In genomic region chr7:100093054-100093453, GRCh38 we compare ENCODE assay signal across 8 cellular contexts. TPM values are rescaled to one million over a fixed set of nuclear protein-coding genes. Genes with fewer than 3 reads are reported as not detected.
DNase-seq lines count a peak whose midpoint lies in the region.
"Had no signal": no experiment of that assay in that cellular context is flagged by ENCODE, and none has a peak within 500 bp of the region (broad histone marks: within the 10 kb centered on the region; RNA-seq: fewer than 3 reads in every experiment).

No MANE protein-coding gene starts in this region.

- no peak overlapping the region for H3K4me3 ChIP-seq in HUES48 (ENCODE audit: low read depth, low read length)

- H3K9ac ChIP-seq in HUES48 (ENCODE audit: low read depth, low read length) = no peak overlapping the region

- H3K36me3 Mint-ChIP-seq in activated CD4-positive, alpha-beta memory T cell treated with anti-CD3 and anti-CD28 coated beads for 36 hours = peaks cover 63% of the 10 kb centered on the region

- no peaks in the 10 kb centered on the region for H3K9me3 Mint-ChIP-seq in activated CD4-positive, alpha-beta memory T cell treated with anti-CD3 and anti-CD28 coated beads for 36 hours
- H3K9me3 Mint-ChIP-seq: stimulated activated naive CD8-positive, alpha-beta T cell treated with anti-CD3 and anti-CD28 coated beads, Interleukin-15, amount 100 ng/mL, for 72 hours; T-cell had no signal

- peaks cover 77% of the 10 kb centered on the region for H3K36me3 ChIP-seq in HUES48 (ENCODE audit: control insufficient read depth, insufficient read depth, low read length)

- H3K4me1 Mint-ChIP-seq in activated CD4-positive, alpha-beta memory T cell treated with anti-CD3 and anti-CD28 coated beads for 36 hours (ENCODE audit: low read depth) = peaks cover 53% of the 10 kb centered on the region

- H3K27ac Mint-ChIP-seq in activated CD4-positive, alpha-beta memory T cell treated with anti-CD3 and anti-CD28 coated beads for 36 hours = no peak overlapping the region

- intact Hi-C loops in activated CD4-positive, alpha-beta memory T cell treated with anti-CD3 and anti-CD28 coated beads for 36 hours (cut with micrococcal nuclease) = no loop called here

- H3K4me1 ChIP-seq in HUES48 (ENCODE audit: control insufficient read depth, insufficient read depth, low read length) = peaks cover 5% of the 10 kb centered on the region; the same call in 1 of the 2 replicates

- POLR2A ChIA-PET in activated CD4-positive, alpha-beta memory T cell treated with anti-CD3 and anti-CD28 coated beads for 36 hours (lab: Charles Lee) = no interaction called here

- peak overlapping the region; percentile 46 for H3K27ac ChIP-seq in HUES48 (ENCODE audit: low read depth, low read length)

- H3K27me3 ChIP-seq in HUES48 (ENCODE audit: control insufficient read depth, insufficient read depth, low read length) = no peaks in the 10 kb centered on the region

- CTCF ChIA-PET in activated CD4-positive, alpha-beta memory T cell treated with anti-CD3 and anti-CD28 coated beads for 36 hours (lab: Charles Lee) = no interaction called here

- no peak overlapping the region for H3K4me3 Mint-ChIP-seq in activated CD4-positive, alpha-beta memory T cell treated with anti-CD3 and anti-CD28 coated beads for 36 hours
- H3K4me3 Mint-ChIP-seq: naive thymus-derived CD4-positive, alpha-beta T cell; T-cell had no signal

- DNase-seq in islet precursor cell (peak; percentile 44), NCI-H187 treated with DMSO at 0.1 percent for 48 hours (lab: John Stamatoyannopoulos, UW) (no peak)
- DNase-seq in activated CD4-positive, alpha-beta memory T cell treated with anti-CD3 and anti-CD28 coated beads for 36 hours = no peak
- DNase-seq: naive thymus-derived CD4-positive, alpha-beta T cell; NCI-H1048; stimulated activated naive CD8-positive, alpha-beta T cell treated with anti-CD3 and anti-CD28 coated beads, Interleukin-15, amount 100 ng/mL, for 72 hours; T-cell had no signal

- H3K9me3 ChIP-seq in HUES48 (ENCODE audit: control insufficient read depth, insufficient read depth, low read length) = no peaks in the 10 kb centered on the region

- no peaks in the 10 kb centered on the region for H3K27me3 Mint-ChIP-seq in activated CD4-positive, alpha-beta memory T cell treated with anti-CD3 and anti-CD28 coated beads for 36 hours
- H3K27me3 Mint-ChIP-seq: naive thymus-derived CD4-positive, alpha-beta T cell; stimulated activated naive CD8-positive, alpha-beta T cell treated with anti-CD3 and anti-CD28 coated beads, Interleukin-15, amount 100 ng/mL, for 72 hours; T-cell had no signal

RNA-seq across cellular contexts. Expression of gene COPS6, which starts 4.3 kb away (rescaled TPM):
- total RNA-seq in activated CD4-positive, alpha-beta memory T cell treated with anti-CD3 and anti-CD28 coated beads for 36 hours = 10 to 100 TPM; 93.1 to 98.2 TPM

RNA-seq across cellular contexts. Expression of gene MCM7, which starts 8.1 kb away (rescaled TPM):
- total RNA-seq in activated CD4-positive, alpha-beta memory T cell treated with anti-CD3 and anti-CD28 coated beads for 36 hours = 100 to 1,000 TPM; 393 to 398 TPM

RNA-seq across cellular contexts. Expression of gene AP4M1, which starts 8.4 kb away (rescaled TPM):
- 10 to 100 TPM; 11.3 to 12.2 TPM for total RNA-seq in activated CD4-positive, alpha-beta memory T cell treated with anti-CD3 and anti-CD28 coated beads for 36 hours

RNA-seq across cellular contexts. Expression of gene ZNF3, which starts 11.5 kb away (rescaled TPM):
- total RNA-seq in activated CD4-positive, alpha-beta memory T cell treated with anti-CD3 and anti-CD28 coated beads for 36 hours = 10 to 100 TPM; 18.0 to 18.6 TPM

RNA-seq across cellular contexts. Expression of gene TAF6, which starts 26.1 kb away (rescaled TPM):
- total RNA-seq in activated CD4-positive, alpha-beta memory T cell treated with anti-CD3 and anti-CD28 coated beads for 36 hours = 10 to 100 TPM; 54.3 to 63.7 TPM
